30 cellular contexts compared by ENCODE assay signal in genomic region chr6:101517632-101518031, GRCh38.
DNase-seq lines count a peak whose midpoint lies in the region; ATAC-seq and TF ChIP-seq lines count a peak whose summit lies in the region.
"Had no signal": no experiment of that assay in that cellular context is flagged by ENCODE, and none has a peak within 500 bp of the region (broad histone marks: within the 10 kb centered on the region; RNA-seq: fewer than 3 reads in every experiment).

No MANE protein-coding gene starts in this region.

- intact Hi-C loops in right lobe of liver (cut with DNase I) = no loop called here

- H3K36me3 ChIP-seq in right lobe of liver = no peaks in the 10 kb centered on the region
- H3K36me3 ChIP-seq: adrenal gland, BE2C, brain microvascular endothelial cell, esophagus muscularis mucosa, gastroesophageal sphincter, lower lobe of right lung, upper lobe of right lung had no signal

- no peaks in the 10 kb centered on the region for H3K4me1 ChIP-seq in right lobe of liver
- H3K4me1 ChIP-seq: adrenal gland, BE2C, esophagus muscularis mucosa, gastroesophageal sphincter, lower lobe of right lung, upper lobe of right lung had no signal

- no peaks in the 10 kb centered on the region for H3K27me3 ChIP-seq in right lobe of liver
- H3K27me3 ChIP-seq: adrenal gland, BE2C, brain microvascular endothelial cell, esophagus muscularis mucosa, gastroesophageal sphincter, upper lobe of right lung had no signal

- H3K4me3 ChIP-seq in right lobe of liver = no peak overlapping the region
- H3K4me3 ChIP-seq: adrenal gland, esophagus muscularis mucosa, gastroesophageal sphincter, lower lobe of right lung, mucosa of descending colon, upper lobe of right lung had no signal

- ATAC-seq in GM18502 (IDR thresholded peaks at IDR 0.05; ENCODE audit: poor library complexity, unreplicated experiment) (peak; percentile 73), GM19468 (IDR thresholded peaks at IDR 0.05; ENCODE audit: extremely low read depth, unreplicated experiment) (peak; percentile 30), HG02870 (IDR thresholded peaks at IDR 0.05; ENCODE audit: unreplicated experiment) (peak; percentile 72), HG03442 (IDR thresholded peaks at IDR 0.05; ENCODE audit: unreplicated experiment) (peak; percentile 90), right lobe of liver (no peak)
- ATAC-seq: activated T-cell treated with anti-CD3 and anti-CD28 coated beads, Interleukin-2, amount 50 U/mL, for 4 hours; effector memory CD8-positive, alpha-beta T cell; gastroesophageal sphincter; lower lobe of right lung; mucosa of descending colon; Panc1; upper lobe of right lung had no signal

- TF ChIP-seq POLR2A in right lobe of liver (IDR thresholded peaks at IDR 0.05) = no peak

- DNase-seq in NOMO-1 treated with DMSO at 0.1 percent for 48 hours (lab: John Stamatoyannopoulos, UW; ENCODE audit: unreplicated experiment) (no peak), MV-4-11 (lab: John Stamatoyannopoulos, UW) (no peak), right lobe of liver (no peak), hepatic stellate cell (ENCODE audit: low spot score) (no peak)
- DNase-seq: activated CD4-positive, alpha-beta T cell treated with anti-CD3 and anti-CD28 coated beads for 1 hour; activated CD8-positive, alpha-beta memory T cell treated with anti-CD3 and anti-CD28 coated beads for 24 hours; activated naive CD4-positive, alpha-beta T cell; activated T-cell treated with anti-CD3 and anti-CD28 coated beads, Interleukin-2, amount 50 U/mL, for 4 hours; adrenal gland; BE2C; brain microvascular endothelial cell; DMS79 treated with DMSO at 0.1 percent for 48 hours; effector memory CD8-positive, alpha-beta T cell; HCEC 1CT; lower lobe of right lung; mucosa of descending colon; NCI-H1105; NCI-H2081 treated with DMSO at 0.1 percent for 48 hours; nephron progenitor cell; posterior cingulate gyrus; SIG-M5; upper lobe of right lung had no signal

- no peak overlapping the region for H3K27ac ChIP-seq in right lobe of liver
- H3K27ac ChIP-seq: adrenal gland, brain microvascular endothelial cell, esophagus muscularis mucosa, gastroesophageal sphincter, HL-60, lower lobe of right lung, upper lobe of right lung had no signal

- H3K9me3 ChIP-seq in right lobe of liver = no peaks in the 10 kb centered on the region
- H3K9me3 ChIP-seq: adrenal gland, BE2C, esophagus muscularis mucosa, gastroesophageal sphincter, lower lobe of right lung, mucosa of descending colon, upper lobe of right lung had no signal

- TF ChIP-seq CTCF in right lobe of liver (IDR thresholded peaks at IDR 0.05) = no peak

- 43% methylated on average over 1 of the region's 1 CpG for WGBS in right lobe of liver (ENCODE audit: insufficient coverage, low coverage, low lambda C conversion rate, missing lambda C conversion rate)

Comparison
In these comparisons a context has a peak if more than half of its experiments do, and no peak if none do; other contexts are left out.
1. ATAC-seq: peak in GM18502 (single experiment), GM19468 (single experiment), HG02870 (single experiment) and HG03442 (single experiment); none in right lobe of liver (0 of 4).